In genomic region chr17:4833178-4833940, GRCh38 we compare ENCODE assay signal across 1 cellular context.
A peak's percentile ranks its signal among the peaks of the same experiment; 100 is the strongest.
TF ChIP-seq lines count a peak whose summit lies in the region.

Gene MINK1, plus strand, starts transcription at chr17:4833340. Its CDS starts 244 bp downstream, at chr17:4833584.

TF ChIP-seq in WTC11, 78 proteins besides CTCF, POLR2A, EP300 and RAD21 (continued from another document):
- TF ChIP-seq ZNF532 (CRISPR knock-in tag; IDR thresholded peaks at IDR 0.05; ENCODE audit: borderline replicate concordance) = no peak
- peak; percentile 10; the same call in 1 of the 2 replicates for TF ChIP-seq FOXP4 (CRISPR knock-in tag; IDR thresholded peaks at IDR 0.05)
- TF ChIP-seq, protein P1, sequence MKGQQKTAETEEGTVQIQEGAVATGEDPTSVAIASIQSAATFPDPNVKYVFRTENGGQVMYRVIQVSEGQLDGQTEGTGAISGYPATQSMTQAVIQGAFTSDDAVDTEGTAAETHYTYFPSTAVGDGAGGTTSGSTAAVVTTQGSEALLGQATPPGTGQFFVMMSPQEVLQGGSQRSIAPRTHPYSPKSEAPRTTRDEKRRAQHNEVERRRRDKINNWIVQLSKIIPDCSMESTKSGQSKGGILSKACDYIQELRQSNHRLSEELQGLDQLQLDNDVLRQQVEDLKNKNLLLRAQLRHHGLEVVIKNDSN (CRISPR knock-in tag; IDR thresholded peaks at IDR 0.05) = peak; percentile 53; the same call in 1 of the 2 replicates
- TF ChIP-seq, protein P2, sequence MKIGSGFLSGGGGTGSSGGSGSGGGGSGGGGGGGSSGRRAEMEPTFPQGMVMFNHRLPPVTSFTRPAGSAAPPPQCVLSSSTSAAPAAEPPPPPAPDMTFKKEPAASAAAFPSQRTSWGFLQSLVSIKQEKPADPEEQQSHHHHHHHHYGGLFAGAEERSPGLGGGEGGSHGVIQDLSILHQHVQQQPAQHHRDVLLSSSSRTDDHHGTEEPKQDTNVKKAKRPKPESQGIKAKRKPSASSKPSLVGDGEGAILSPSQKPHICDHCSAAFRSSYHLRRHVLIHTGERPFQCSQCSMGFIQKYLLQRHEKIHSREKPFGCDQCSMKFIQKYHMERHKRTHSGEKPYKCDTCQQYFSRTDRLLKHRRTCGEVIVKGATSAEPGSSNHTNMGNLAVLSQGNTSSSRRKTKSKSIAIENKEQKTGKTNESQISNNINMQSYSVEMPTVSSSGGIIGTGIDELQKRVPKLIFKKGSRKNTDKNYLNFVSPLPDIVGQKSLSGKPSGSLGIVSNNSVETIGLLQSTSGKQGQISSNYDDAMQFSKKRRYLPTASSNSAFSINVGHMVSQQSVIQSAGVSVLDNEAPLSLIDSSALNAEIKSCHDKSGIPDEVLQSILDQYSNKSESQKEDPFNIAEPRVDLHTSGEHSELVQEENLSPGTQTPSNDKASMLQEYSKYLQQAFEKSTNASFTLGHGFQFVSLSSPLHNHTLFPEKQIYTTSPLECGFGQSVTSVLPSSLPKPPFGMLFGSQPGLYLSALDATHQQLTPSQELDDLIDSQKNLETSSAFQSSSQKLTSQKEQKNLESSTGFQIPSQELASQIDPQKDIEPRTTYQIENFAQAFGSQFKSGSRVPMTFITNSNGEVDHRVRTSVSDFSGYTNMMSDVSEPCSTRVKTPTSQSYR (CRISPR knock-in tag; IDR thresholded peaks at IDR 0.05) = no peak; the same call in 1 of the 2 replicates
- no peak for TF ChIP-seq ZNF317 (CRISPR knock-in tag; IDR thresholded peaks at IDR 0.05; ENCODE audit: borderline replicate concordance, low read depth)
- no peak for TF ChIP-seq GABPB1 (CRISPR knock-in tag; IDR thresholded peaks at IDR 0.05)
- peak; percentile 65; the same call in 1 of the 2 replicates for TF ChIP-seq SMAD3 (CRISPR knock-in tag; IDR thresholded peaks at IDR 0.05; ENCODE audit: borderline replicate concordance)
- no peak for TF ChIP-seq MXD4 (CRISPR knock-in tag; IDR thresholded peaks at IDR 0.05; ENCODE audit: borderline replicate concordance)
- 0 out of 2 replicates have a peak, but pooled peaks have one; percentile 52 for TF ChIP-seq FOXP1 (CRISPR knock-in tag; IDR thresholded peaks at IDR 0.05; ENCODE audit: borderline replicate concordance)
- no peak for TF ChIP-seq RELA (CRISPR knock-in tag; IDR thresholded peaks at IDR 0.05; ENCODE audit: borderline replicate concordance)
- TF ChIP-seq, protein P3, sequence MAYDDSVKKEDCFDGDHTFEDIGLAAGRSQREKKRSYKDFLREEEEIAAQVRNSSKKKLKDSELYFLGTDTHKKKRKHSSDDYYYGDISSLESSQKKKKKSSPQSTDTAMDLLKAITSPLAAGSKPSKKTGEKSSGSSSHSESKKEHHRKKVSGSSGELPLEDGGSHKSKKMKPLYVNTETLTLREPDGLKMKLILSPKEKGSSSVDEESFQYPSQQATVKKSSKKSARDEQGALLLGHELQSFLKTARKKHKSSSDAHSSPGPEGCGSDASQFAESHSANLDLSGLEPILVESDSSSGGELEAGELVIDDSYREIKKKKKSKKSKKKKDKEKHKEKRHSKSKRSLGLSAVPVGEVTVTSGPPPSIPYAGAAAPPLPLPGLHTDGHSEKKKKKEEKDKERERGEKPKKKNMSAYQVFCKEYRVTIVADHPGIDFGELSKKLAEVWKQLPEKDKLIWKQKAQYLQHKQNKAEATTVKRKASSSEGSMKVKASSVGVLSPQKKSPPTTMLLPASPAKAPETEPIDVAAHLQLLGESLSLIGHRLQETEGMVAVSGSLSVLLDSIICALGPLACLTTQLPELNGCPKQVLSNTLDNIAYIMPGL (CRISPR knock-in tag; IDR thresholded peaks at IDR 0.05) = peak; percentile 59; the same call in 1 of the 2 replicates
- 0 out of 2 replicates have a peak, but pooled peaks have one; percentile 30 for TF ChIP-seq NR2C2 (CRISPR knock-in tag; IDR thresholded peaks at IDR 0.05)
- TF ChIP-seq JAZF1 (CRISPR knock-in tag; IDR thresholded peaks at IDR 0.05) = no peak
- TF ChIP-seq CBFB (CRISPR knock-in tag; IDR thresholded peaks at IDR 0.05; ENCODE audit: low read depth) = no peak
- no peak for TF ChIP-seq RORB (CRISPR knock-in tag; IDR thresholded peaks at IDR 0.05)
- TF ChIP-seq ZNF263 (CRISPR knock-in tag; IDR thresholded peaks at IDR 0.05; ENCODE audit: low read depth) = no peak
- TF ChIP-seq E2F5 (CRISPR knock-in tag; IDR thresholded peaks at IDR 0.05) = peak; percentile 64; the same call in 1 of the 2 replicates
- TF ChIP-seq ZNF416 (CRISPR knock-in tag; IDR thresholded peaks at IDR 0.05) = no peak
- no peak for TF ChIP-seq TCF7 (CRISPR knock-in tag; IDR thresholded peaks at IDR 0.05; ENCODE audit: low read depth)
- no peak for TF ChIP-seq ETV6 (CRISPR knock-in tag; IDR thresholded peaks at IDR 0.05)
- TF ChIP-seq, protein P4, sequence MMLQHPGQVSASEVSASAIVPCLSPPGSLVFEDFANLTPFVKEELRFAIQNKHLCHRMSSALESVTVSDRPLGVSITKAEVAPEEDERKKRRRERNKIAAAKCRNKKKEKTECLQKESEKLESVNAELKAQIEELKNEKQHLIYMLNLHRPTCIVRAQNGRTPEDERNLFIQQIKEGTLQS (CRISPR knock-in tag; conservative IDR thresholded peaks at IDR 0.05) = no peak
